ENCODE assay signal across 8 cellular contexts in the genomic region with DNA sequence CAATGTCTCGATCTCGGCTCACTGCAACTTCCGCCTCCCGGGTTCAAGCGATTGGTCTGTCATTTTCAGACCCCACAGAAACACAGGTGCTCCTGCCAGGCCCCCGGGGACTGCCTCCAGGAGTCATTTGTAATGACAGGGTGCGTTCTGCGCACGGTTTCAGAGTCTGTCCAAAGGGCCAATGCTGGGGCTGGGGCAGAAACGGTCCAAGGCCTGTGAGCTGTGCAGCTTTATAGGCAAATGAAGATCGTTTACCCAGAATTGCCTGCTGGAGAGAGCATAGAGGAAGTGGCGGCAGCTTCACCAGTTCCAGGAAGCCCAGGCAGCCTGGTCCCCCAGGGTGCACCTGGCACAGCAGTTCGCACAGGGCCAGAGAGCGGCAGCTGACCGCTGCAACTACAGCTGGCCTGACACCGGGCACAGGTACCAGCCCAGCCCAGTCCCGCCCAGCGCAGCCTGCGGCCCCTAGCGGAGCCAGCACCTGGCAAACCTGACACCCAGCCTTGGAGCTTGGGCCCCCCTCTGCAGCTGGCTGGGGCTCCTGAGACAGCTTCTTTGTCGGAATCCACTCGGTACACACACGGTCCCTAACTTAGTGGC.
DNase-seq lines count a peak whose midpoint lies in the region; ATAC-seq, FAIRE-seq and TF ChIP-seq lines count a peak whose summit lies in the region.
"Not testable (repeated sequence)": the region's sequence is repeated elsewhere in the genome, so short reads cannot be mapped to it uniquely, and the experiment has no call there.

No MANE protein-coding gene starts in this region.

- H3K4me1 ChIP-seq in MM.1S (ENCODE audit: low read length) (peaks cover 18% of the 10 kb centered on the region), adrenal gland (replicated peaks in 1 of 2) (peaks cover 16 to 39% of the 10 kb centered on the region in 2 donors), HepG2 (ENCODE audit: insufficient read depth, low read length) (peaks cover 94% of the 10 kb centered on the region)

- CTCF ChIA-PET in HepG2 (lab: Yijun Ruan, JAX; ENCODE audit: low intra/inter-chr PET ratio, low total read pairs), result not testable (repeated sequence)

- not testable (repeated sequence) for H3K27me3 ChIP-seq in MM.1S (replicated peaks; ENCODE audit: insufficient read depth, low read length); WERI-Rb-1 (ENCODE audit: insufficient read depth, low read depth, severe bottlenecking); adrenal gland; HepG2 (ENCODE audit: control insufficient read depth in 1 of 2, insufficient read depth in 2 of 2, low read length in 2 of 2)

- in situ Hi-C loops in HepG2 (cut with HindIII; ENCODE audit: extremely low pct_ligation_motif_present, low pct_unique_long_range_greater_than_20kb), result not testable (repeated sequence)

- H3K4me3 ChIP-seq in MM.1S (ENCODE audit: low read length), result peak overlapping the region; percentile 40
- H3K4me3 ChIP-seq in WERI-Rb-1 (ENCODE audit: low read depth, low read length); adrenal gland; HepG2 (replicated peaks in 1 of 3; ENCODE audit: insufficient read depth in 1 of 3, low read depth in 2 of 3, low read length in 3 of 3): not testable (repeated sequence)

- not testable (repeated sequence) for H3K9me3 ChIP-seq in MM.1S (replicated peaks; ENCODE audit: insufficient read depth, low read length); WERI-Rb-1 (ENCODE audit: severe bottlenecking); adrenal gland (replicated peaks in 1 of 3); HepG2 (ENCODE audit: low read length)

- H2AFZ ChIP-seq in MM.1S (ENCODE audit: low read length); HepG2 (ENCODE audit: low read length): not testable (repeated sequence)

- H4K20me1 ChIP-seq in MM.1S (ENCODE audit: insufficient read depth, low read length) (peaks cover 29% of the 10 kb centered on the region), HepG2 (ENCODE audit: insufficient read depth, low read length) (peaks cover 73% of the 10 kb centered on the region)

- H3K79me2 ChIP-seq in MM.1S (ENCODE audit: low read length), result peaks cover 86% of the 10 kb centered on the region
- H3K79me2 ChIP-seq in HepG2 (ENCODE audit: insufficient read depth, low read length), result peaks cover 87% of the 10 kb centered on the region

- not testable (repeated sequence) for BruUV-seq in HepG2 (replicated peaks; lab: Mats Ljungman, UMichigan)

- DNase-seq in DMS153 (lab: John Stamatoyannopoulos, UW), result peak; percentile 38
- DNase-seq in GM19239 (ENCODE audit: insufficient read length, low spot score), result peak; percentile 72
- DNase-seq in MM.1S, result peak; percentile 94
- DNase-seq in WERI-Rb-1, result peak; percentile 7
- DNase-seq in adrenal gland, result peak in 5 of 7 donors; percentile 22 to 82 (median 47)
- DNase-seq in HepG2 (ENCODE audit: low spot score), result not testable (repeated sequence)
- peak; percentile 46 for DNase-seq in stimulated activated CD4-positive, alpha-beta T cell treated with anti-CD3 and anti-CD28 coated beads, Interleukin-4, amount 100 ng/mL, for 24 hours

- 0 out of 2 replicates have a peak, but pooled peaks have one; percentile 36 for TF ChIP-seq RAD21 in HepG2 (CRISPR knock-in tag; IDR thresholded peaks at IDR 0.05)

- H3K9me2 ChIP-seq in MM.1S (replicated peaks; ENCODE audit: insufficient read depth, low read length), result not testable (repeated sequence)

- H3F3A ChIP-seq in MM.1S (ENCODE audit: insufficient read depth, low read length), result peaks cover 43% of the 10 kb centered on the region

- POLR2A ChIA-PET in HepG2 (lab: Yijun Ruan, JAX), result not testable (repeated sequence)

- FAIRE-seq in GM19239 (lab: Jason Lieb, UNC), result peak; percentile 90
- FAIRE-seq in HepG2 (lab: Jason Lieb, UNC), result not testable (repeated sequence)

- H3K36me3 ChIP-seq in MM.1S (replicated peaks; ENCODE audit: insufficient read depth, low read length); adrenal gland (replicated peaks in 1 of 2): not testable (repeated sequence)
- peaks cover 15% of the 10 kb centered on the region for H3K36me3 ChIP-seq in WERI-Rb-1
- H3K36me3 ChIP-seq in HepG2 (replicated peaks in 1 of 2; ENCODE audit: control insufficient read depth in 1 of 2, insufficient read depth in 2 of 2, low read length in 2 of 2), result peaks cover 19 to 31% of the 10 kb centered on the region in 2 experiments; a peak in 4 of 5 replicates

- peak; percentile 28 for TF ChIP-seq CTCF in MM.1S (IDR thresholded peaks at IDR 0.05; ENCODE audit: low read length)
- TF ChIP-seq CTCF in WERI-Rb-1 (IDR thresholded peaks at IDR 0.05; ENCODE audit: low read depth, low read length); adrenal gland (IDR thresholded peaks at IDR 0.05); HepG2 (CRISPR knock-in tag; IDR thresholded peaks at IDR 0.05): not testable (repeated sequence)

- not testable (repeated sequence) for TF ChIP-seq POLR2A in adrenal gland (IDR thresholded peaks at IDR 0.05); HepG2 (IDR thresholded peaks at IDR 0.05; ENCODE audit: insufficient read depth in 1 of 2, low read depth in 2 of 2, low read length in 2 of 2)

- intact Hi-C loops in adrenal gland (cut with DNase I), result loop anchor here in 1 of 2 donors (10.0 kb wide), 1 partner anchor 58 kb away; no protein-coding TSS in a partner anchor
- intact Hi-C loops in HepG2 (cut with micrococcal nuclease; ENCODE audit: unreplicated experiment), result not testable (repeated sequence)

- peak overlapping the region; percentile 55; the same call in 1 of the 2 replicates for H3K27ac ChIP-seq in MM.1S (ENCODE audit: low read length)
- H3K27ac ChIP-seq in WERI-Rb-1; HepG2 (ENCODE audit: extremely low read length, insufficient read depth, low read length): not testable (repeated sequence)
- peak overlapping the region in 3 of 5 donors; percentile 7 to 90 (median 26) for H3K27ac ChIP-seq in adrenal gland

- 71 to 80% (median 76%) methylated on average over 19 to 23 of the region's 23 CpGs for WGBS in adrenal gland, 4 donors
- WGBS in HepG2 (ENCODE audit: low lambda C conversion rate), result 92% methylated on average over 23 of the region's 23 CpGs

- H3K4me2 ChIP-seq in MM.1S (ENCODE audit: low read depth, low read length) (peak overlapping the region; percentile 65), HepG2 (ENCODE audit: low read depth, low read length) (0 out of 2 replicates have a peak overlapping the region, but pooled peaks have one; percentile 2)

- TF ChIP-seq EP300 in HepG2 (IDR thresholded peaks at IDR 0.05; ENCODE audit: low read depth in 2 of 2, low read length in 2 of 2); HepG2 (CRISPR knock-in tag; IDR thresholded peaks at IDR 0.05; ENCODE audit: borderline replicate concordance): not testable (repeated sequence)

- peak; percentile 50 for ATAC-seq in HG02884 (IDR thresholded peaks at IDR 0.05; ENCODE audit: unreplicated experiment)
- ATAC-seq in HepG2, result not testable (repeated sequence)

- H3K9ac ChIP-seq in MM.1S (ENCODE audit: low read length), result peak overlapping the region; percentile 35; the same call in 1 of the 2 replicates
- H3K9ac ChIP-seq in HepG2 (ENCODE audit: insufficient read depth, low read depth, low read length), result not testable (repeated sequence)

TF ChIP-seq in HepG2, 621 proteins besides CTCF, POLR2A, EP300 and RAD21 (continues in another document):
- peak; percentile 23 for TF ChIP-seq MED8 (CRISPR knock-in tag; IDR thresholded peaks at IDR 0.05; ENCODE audit: insufficient replicate concordance)
- TF ChIP-seq ZNF883 (CRISPR knock-in tag; IDR thresholded peaks at IDR 0.05; ENCODE audit: not compliant biosample characterization), result peak; percentile 46
- 0 out of 2 replicates have a peak, but pooled peaks have one; percentile 27 for TF ChIP-seq HOXA3 (CRISPR knock-in tag; IDR thresholded peaks at IDR 0.05)
- TF ChIP-seq, protein P1, sequence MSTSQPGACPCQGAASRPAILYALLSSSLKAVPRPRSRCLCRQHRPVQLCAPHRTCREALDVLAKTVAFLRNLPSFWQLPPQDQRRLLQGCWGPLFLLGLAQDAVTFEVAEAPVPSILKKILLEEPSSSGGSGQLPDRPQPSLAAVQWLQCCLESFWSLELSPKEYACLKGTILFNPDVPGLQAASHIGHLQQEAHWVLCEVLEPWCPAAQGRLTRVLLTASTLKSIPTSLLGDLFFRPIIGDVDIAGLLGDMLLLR (CRISPR knock-in tag; IDR thresholded peaks at IDR 0.05), result 0 out of 2 replicates have a peak, but pooled peaks have one; percentile 25
- 0 out of 2 replicates have a peak, but pooled peaks have one; percentile 30 for TF ChIP-seq ELF1 (CRISPR knock-in tag; IDR thresholded peaks at IDR 0.05)
- TF ChIP-seq, protein P2, sequence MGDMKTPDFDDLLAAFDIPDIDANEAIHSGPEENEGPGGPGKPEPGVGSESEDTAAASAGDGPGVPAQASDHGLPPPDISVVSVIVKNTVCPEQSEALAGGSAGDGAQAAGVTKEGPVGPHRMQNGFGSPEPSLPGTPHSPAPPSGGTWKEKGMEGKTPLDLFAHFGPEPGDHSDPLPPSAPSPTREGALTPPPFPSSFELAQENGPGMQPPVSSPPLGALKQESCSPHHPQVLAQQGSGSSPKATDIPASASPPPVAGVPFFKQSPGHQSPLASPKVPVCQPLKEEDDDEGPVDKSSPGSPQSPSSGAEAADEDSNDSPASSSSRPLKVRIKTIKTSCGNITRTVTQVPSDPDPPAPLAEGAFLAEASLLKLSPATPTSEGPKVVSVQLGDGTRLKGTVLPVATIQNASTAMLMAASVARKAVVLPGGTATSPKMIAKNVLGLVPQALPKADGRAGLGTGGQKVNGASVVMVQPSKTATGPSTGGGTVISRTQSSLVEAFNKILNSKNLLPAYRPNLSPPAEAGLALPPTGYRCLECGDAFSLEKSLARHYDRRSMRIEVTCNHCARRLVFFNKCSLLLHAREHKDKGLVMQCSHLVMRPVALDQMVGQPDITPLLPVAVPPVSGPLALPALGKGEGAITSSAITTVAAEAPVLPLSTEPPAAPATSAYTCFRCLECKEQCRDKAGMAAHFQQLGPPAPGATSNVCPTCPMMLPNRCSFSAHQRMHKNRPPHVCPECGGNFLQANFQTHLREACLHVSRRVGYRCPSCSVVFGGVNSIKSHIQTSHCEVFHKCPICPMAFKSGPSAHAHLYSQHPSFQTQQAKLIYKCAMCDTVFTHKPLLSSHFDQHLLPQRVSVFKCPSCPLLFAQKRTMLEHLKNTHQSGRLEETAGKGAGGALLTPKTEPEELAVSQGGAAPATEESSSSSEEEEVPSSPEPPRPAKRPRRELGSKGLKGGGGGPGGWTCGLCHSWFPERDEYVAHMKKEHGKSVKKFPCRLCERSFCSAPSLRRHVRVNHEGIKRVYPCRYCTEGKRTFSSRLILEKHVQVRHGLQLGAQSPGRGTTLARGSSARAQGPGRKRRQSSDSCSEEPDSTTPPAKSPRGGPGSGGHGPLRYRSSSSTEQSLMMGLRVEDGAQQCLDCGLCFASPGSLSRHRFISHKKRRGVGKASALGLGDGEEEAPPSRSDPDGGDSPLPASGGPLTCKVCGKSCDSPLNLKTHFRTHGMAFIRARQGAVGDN (CRISPR knock-in tag; IDR thresholded peaks at IDR 0.05), result peak; percentile 46
